In genomic region chr16:3087243-3087791, GRCh38 we compare ENCODE assay signal across 9 cellular contexts. TPM values are rescaled to one million over a fixed set of nuclear protein-coding genes. Genes with fewer than 3 reads are reported as not detected.
DNase-seq lines count a peak whose midpoint lies in the region; ATAC-seq and TF ChIP-seq lines count a peak whose summit lies in the region.
"Had no signal": no experiment of that assay in that cellular context is flagged by ENCODE, and none has a peak within 500 bp of the region (broad histone marks: within the 10 kb centered on the region; RNA-seq: fewer than 3 reads in every experiment).

No MANE protein-coding gene starts in this region.

- H3K27ac ChIP-seq in Karpas-422 (ENCODE audit: low read length): no peak overlapping the region
- H3K27ac ChIP-seq: SJSA1 had no signal

- intact Hi-C loops in CD14-positive monocyte (cut with micrococcal nuclease): no loop called here

- peaks cover 0 to 23% of the 10 kb centered on the region in 2 donors for H3K36me3 Mint-ChIP-seq in CD14-positive monocyte
- peaks cover 12% of the 10 kb centered on the region for H3K36me3 Mint-ChIP-seq in endothelial cell (ENCODE audit: low read depth, unreplicated experiment)
- no peaks in the 10 kb centered on the region for H3K36me3 Mint-ChIP-seq in nephron progenitor cell (ENCODE audit: low read depth)

- peaks cover 0 to 5% (median 0%) of the 10 kb centered on the region in 3 donors for H3K27me3 Mint-ChIP-seq in CD14-positive monocyte (ENCODE audit: low read depth in 3 of 3)
- peaks cover 16% of the 10 kb centered on the region for H3K27me3 Mint-ChIP-seq in endothelial cell (ENCODE audit: unreplicated experiment)
- H3K27me3 Mint-ChIP-seq in nephron progenitor cell (ENCODE audit: low read depth, poor library complexity): no peaks in the 10 kb centered on the region

- H3K4me3 Mint-ChIP-seq in CD14-positive monocyte (peak overlapping the region; percentile 85 to 90), endothelial cell (ENCODE audit: unreplicated experiment) (peak overlapping the region; percentile 42), nephron progenitor cell (peak overlapping the region; percentile 54)

- no peaks in the 10 kb centered on the region for H4K20me1 ChIP-seq in Karpas-422 (ENCODE audit: insufficient read depth, low read depth, low read length)

- no peaks in the 10 kb centered on the region for H3K9me3 ChIP-seq in Karpas-422 (ENCODE audit: low read length)
- H3K9me3 ChIP-seq: SJSA1 had no signal

- H3K4me1 ChIP-seq in Karpas-422 (ENCODE audit: low read length): no peaks in the 10 kb centered on the region
- H3K4me1 ChIP-seq: SJSA1 had no signal

- no peak overlapping the region for H3K4me3 ChIP-seq in Karpas-422 (ENCODE audit: low read length)
- H3K4me3 ChIP-seq: SJSA1 had no signal

- H3K27ac Mint-ChIP-seq in CD14-positive monocyte (peak overlapping the region in 6 of 7 donors; percentile 46 to 84 (median 74)), endothelial cell (ENCODE audit: unreplicated experiment) (peak overlapping the region; percentile 96), nephron progenitor cell (peak overlapping the region; percentile 99)

- H3K4me1 Mint-ChIP-seq in CD14-positive monocyte (peaks cover 44% of the 10 kb centered on the region), endothelial cell (ENCODE audit: unreplicated experiment) (peaks cover 43% of the 10 kb centered on the region), nephron progenitor cell (peaks cover 80% of the 10 kb centered on the region)

- H3K36me3 ChIP-seq in Karpas-422 (ENCODE audit: insufficient read depth, low read length): no peaks in the 10 kb centered on the region
- H3K36me3 ChIP-seq: SJSA1 had no signal

- H3K9ac ChIP-seq in Karpas-422 (ENCODE audit: low read length): no peak overlapping the region

- no peaks in the 10 kb centered on the region for H3K9me3 Mint-ChIP-seq in CD14-positive monocyte
- no peaks in the 10 kb centered on the region for H3K9me3 Mint-ChIP-seq in endothelial cell (ENCODE audit: unreplicated experiment)
- no peaks in the 10 kb centered on the region for H3K9me3 Mint-ChIP-seq in nephron progenitor cell

- ATAC-seq in GM21825 (IDR thresholded peaks at IDR 0.05; ENCODE audit: unreplicated experiment): no peak
- ATAC-seq in HG02588 (IDR thresholded peaks at IDR 0.05; ENCODE audit: unreplicated experiment): no peak

- no peaks in the 10 kb centered on the region for H3K9me2 ChIP-seq in Karpas-422 (replicated peaks; ENCODE audit: insufficient read depth, low read length)

- no peak overlapping the region for H2AFZ ChIP-seq in Karpas-422 (ENCODE audit: low read length)

- TF ChIP-seq CTCF in CD14-positive monocyte (IDR thresholded peaks at IDR 0.05) (peak; percentile 62), endothelial cell (IDR thresholded peaks at IDR 0.05; ENCODE audit: unreplicated experiment) (no peak), nephron progenitor cell (IDR thresholded peaks at IDR 0.05) (no peak)

- H3K79me2 ChIP-seq in Karpas-422 (ENCODE audit: low read length): no peaks in the 10 kb centered on the region

- H3K4me2 ChIP-seq in Karpas-422 (ENCODE audit: low read depth, low read length, poor library complexity, severe bottlenecking): no peak overlapping the region

- DNase-seq in CD14-positive monocyte (ENCODE audit: low spot score) (no peak), Karpas-422 (peak; percentile 25), endothelial cell (ENCODE audit: low spot score) (peak; percentile 66), nephron progenitor cell (peak; percentile 47), HK-2 (ENCODE audit: unreplicated experiment) (no peak), NCI-H2029 treated with DMSO at 0.1 percent for 48 hours (lab: John Stamatoyannopoulos, UW) (no peak)

- H3K27me3 ChIP-seq in Karpas-422 (ENCODE audit: low read length): no peaks in the 10 kb centered on the region

RNA-seq across cellular contexts. Expression of gene ZSCAN10, which starts 11.8 kb away (rescaled TPM):
- polyA plus RNA-seq in CD14-positive monocyte: not detected
- not detected in 2 replicates for total RNA-seq in Karpas-422 (2014; rRNA removed; shearing (Covaris generic); ENCODE audit: low replicate concordance)
- 50.7 TPM for total RNA-seq in endothelial cell (ENCODE audit: unreplicated experiment)
- total RNA-seq: SJSA1 had no signal

RNA-seq across cellular contexts. Expression of gene IL32, which starts 21.9 kb away (rescaled TPM):
- polyA plus RNA-seq in CD14-positive monocyte: 1 to 10 TPM; 5.6 to 8.0 TPM
- total RNA-seq in Karpas-422 (2014; rRNA removed; shearing (Covaris generic); ENCODE audit: low replicate concordance): not detected in 2 replicates
- 1.7 TPM for total RNA-seq in endothelial cell (ENCODE audit: unreplicated experiment)

RNA-seq across cellular contexts. Expression of gene ZNF205, which starts 25.1 kb away (rescaled TPM):
- 1 to 10 TPM; 1.0 to 1.3 TPM for polyA plus RNA-seq in CD14-positive monocyte
- not detected in 2 replicates for total RNA-seq in Karpas-422 (2014; rRNA removed; shearing (Covaris generic); ENCODE audit: low replicate concordance)
- total RNA-seq in endothelial cell (ENCODE audit: unreplicated experiment): 22.8 TPM

RNA-seq across cellular contexts. Expression of gene MMP25, which starts 41.0 kb away (rescaled TPM):
- polyA plus RNA-seq in CD14-positive monocyte: 1 to 10 TPM in 1 of 2 donors, under 1 TPM in 1; 0.71 to 2.6 TPM
- 0.15 and 0.47 TPM in 2 replicates for total RNA-seq in Karpas-422 (2014; rRNA removed; shearing (Covaris generic); ENCODE audit: low replicate concordance)
- 5.4 TPM for total RNA-seq in endothelial cell (ENCODE audit: unreplicated experiment)

RNA-seq across cellular contexts. Expression of gene ZNF213, which starts 47.5 kb away (rescaled TPM):
- polyA plus RNA-seq in CD14-positive monocyte: 1 to 10 TPM; 1.5 to 2.6 TPM
- total RNA-seq in Karpas-422 (2014; rRNA removed; shearing (Covaris generic); ENCODE audit: low replicate concordance): 2.0 and 8.0 TPM in 2 replicates
- total RNA-seq in endothelial cell (ENCODE audit: unreplicated experiment): 10.1 TPM

Comparison
In these comparisons a context has a peak if more than half of its experiments do, and no peak if none do; other contexts are left out.
1. DNase-seq: peak in Karpas-422 (single experiment), endothelial cell (single experiment) and nephron progenitor cell (single experiment); none in CD14-positive monocyte (single experiment), HK-2 (single experiment) and NCI-H2029 treated with DMSO at 0.1 percent for 48 hours (single experiment).
2. RNA of gene ZSCAN10, which starts 11.8 kb away (total RNA-seq): 50.7 TPM in endothelial cell (single experiment); not detected in Karpas-422; every median in the first group is over 10 times any median in the second.
3. RNA of gene ZNF205, which starts 25.1 kb away (total RNA-seq): 22.8 TPM in endothelial cell (single experiment); not detected in Karpas-422; every median in the first group is over 10 times any median in the second.
4. Peak in every context shown above with its lines, with median percentiles within 50 percentile points of each other: H3K27ac Mint-ChIP-seq and H3K4me3 Mint-ChIP-seq.